ENCODE assay signal across 11 cellular contexts in the genomic region with DNA sequence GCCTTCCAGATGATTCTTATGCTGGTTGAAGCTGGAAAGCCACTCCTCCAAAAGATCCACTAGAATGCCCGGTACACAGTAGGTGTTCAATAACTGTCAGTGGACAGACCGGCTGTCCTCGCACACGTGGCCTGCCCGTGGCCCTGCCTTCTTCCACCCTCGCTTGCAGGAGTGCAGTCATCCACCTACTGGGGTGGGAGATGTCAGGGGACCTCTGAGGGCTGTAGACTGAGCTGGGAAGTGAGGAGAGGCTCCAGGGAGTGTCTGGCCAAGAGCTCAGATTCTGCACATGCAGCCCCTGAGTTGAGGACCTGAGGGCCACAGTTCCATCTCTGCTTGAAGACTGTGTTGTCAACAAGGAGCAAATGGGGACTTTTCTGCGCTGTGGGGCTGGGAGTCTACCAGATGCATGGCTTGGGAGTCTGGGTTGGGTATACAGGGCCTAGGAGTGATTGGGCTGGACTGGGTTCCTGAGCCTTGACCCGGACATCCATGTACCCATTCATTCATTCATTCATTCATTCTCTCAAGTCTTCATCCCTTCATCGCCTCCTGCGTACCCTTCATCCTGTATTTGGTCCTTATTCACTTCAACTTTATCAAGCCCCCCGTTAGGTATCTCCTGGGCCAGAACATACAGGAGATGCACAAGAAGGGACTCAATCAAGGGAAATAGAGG. TPM values are rescaled to one million over a fixed set of nuclear protein-coding genes. Genes with fewer than 3 reads are reported as not detected.
DNase-seq lines count a peak whose midpoint lies in the region; ATAC-seq and TF ChIP-seq lines count a peak whose summit lies in the region.
"Had no signal": no experiment of that assay in that cellular context is flagged by ENCODE, and none has a peak within 500 bp of the region (broad histone marks: within the 10 kb centered on the region; RNA-seq: fewer than 3 reads in every experiment).

No MANE protein-coding gene starts in this region.

- H3K4me3 ChIP-seq in stomach = no peak overlapping the region

- no peak for TF ChIP-seq EP300 in stomach (IDR thresholded peaks at IDR 0.05)

- intact Hi-C loops in stomach (cut with DNase I; ENCODE audit: low total_unique reads) = no loop called here

- H3K36me3 Mint-ChIP-seq in activated CD4-positive, alpha-beta T cell treated with anti-CD3 and anti-CD28 coated beads, Interleukin-2, amount 10 ng/mL, durations not matched to agents 7 days and 5 days (ENCODE audit: low read depth) = peaks cover 3% of the 10 kb centered on the region
- peaks cover 2% of the 10 kb centered on the region for H3K36me3 Mint-ChIP-seq in T-cell
- peaks cover 0 to 2% (median 2%) of the 10 kb centered on the region in 3 donors for H3K36me3 Mint-ChIP-seq in immature natural killer cell

- peak overlapping the region; percentile 31 to 91 (median 76) for H3K27ac ChIP-seq in stomach
- H3K27ac ChIP-seq: VCaP had no signal

- TF ChIP-seq POLR2A in stomach (IDR thresholded peaks at IDR 0.05) = no peak

- H3K9me3 Mint-ChIP-seq in activated CD4-positive, alpha-beta T cell treated with anti-CD3 and anti-CD28 coated beads, Interleukin-2, amount 10 ng/mL, durations not matched to agents 7 days and 5 days = peaks cover 2% of the 10 kb centered on the region
- H3K9me3 Mint-ChIP-seq in T-cell (peaks cover 0 to 3% (median 0%) of the 10 kb centered on the region in 3 donors), immature natural killer cell (no peaks in the 10 kb centered on the region)

- peak overlapping the region; percentile 95 for H3K27ac Mint-ChIP-seq in activated CD4-positive, alpha-beta T cell treated with anti-CD3 and anti-CD28 coated beads, Interleukin-2, amount 10 ng/mL, durations not matched to agents 7 days and 5 days
- H3K27ac Mint-ChIP-seq in T-cell (peak overlapping the region; percentile 90 to 92), immature natural killer cell (peak overlapping the region; percentile 93 to 97 (median 95))

- TF ChIP-seq CTCF in stomach (IDR thresholded peaks at IDR 0.05) = no peak

- ATAC-seq in T-cell (replicated peaks in 1 of 4) = no peak

- peaks cover 0 to 7% (median 0%) of the 10 kb centered on the region in 3 donors for H3K27me3 ChIP-seq in stomach

- no peaks in the 10 kb centered on the region for H3K9me3 ChIP-seq in stomach

- DNase-seq in activated CD4-positive, alpha-beta T cell treated with anti-CD3 and anti-CD28 coated beads, Interleukin-2, amount 10 ng/mL, durations not matched to agents 7 days and 5 days = no peak
- no peak for DNase-seq in activated CD4-positive, alpha-beta T cell treated with anti-CD3 and anti-CD28 coated beads, Interleukin-2, amount 50 U/mL, for 4 hours
- DNase-seq in T-cell = no peak
- no peak for DNase-seq in immature natural killer cell
- no peak for DNase-seq in stomach
- no peak for DNase-seq in central memory CD4-positive, alpha-beta T cell
- DNase-seq in NCI-H524 (lab: John Stamatoyannopoulos, UW) = no peak
- no peak for DNase-seq in SHP77 (lab: John Stamatoyannopoulos, UW)
- DNase-seq: NCI-H2081 treated with DMSO at 0.1 percent for 48 hours had no signal

- peaks cover 78% of the 10 kb centered on the region for H3K4me1 Mint-ChIP-seq in activated CD4-positive, alpha-beta T cell treated with anti-CD3 and anti-CD28 coated beads, Interleukin-2, amount 10 ng/mL, durations not matched to agents 7 days and 5 days
- H3K4me1 Mint-ChIP-seq in T-cell (peaks cover 65 to 78% (median 74%) of the 10 kb centered on the region in 3 donors), immature natural killer cell (peaks cover 72 to 79% of the 10 kb centered on the region in 2 donors)

- CTCF ChIA-PET in activated CD4-positive, alpha-beta T cell treated with anti-CD3 and anti-CD28 coated beads, Interleukin-2, amount 10 ng/mL, durations not matched to agents 7 days and 5 days (lab: Charles Lee) = interaction anchor here (0.9 to 2.1 kb wide), 8 partner anchors 9 to 38 kb away, joined by 3 to 18 read pairs (median 6); no protein-coding TSS in a partner anchor
- CTCF ChIA-PET in T-cell (lab: Charles Lee) = interaction anchor here in 1 of 2 donors (1.8 kb wide), 1 partner anchor 15 kb away, joined by 12 read pairs; no protein-coding TSS in a partner anchor

- no peaks in the 10 kb centered on the region for H3K27me3 Mint-ChIP-seq in activated CD4-positive, alpha-beta T cell treated with anti-CD3 and anti-CD28 coated beads, Interleukin-2, amount 10 ng/mL, durations not matched to agents 7 days and 5 days
- H3K27me3 Mint-ChIP-seq in T-cell (no peaks in the 10 kb centered on the region), immature natural killer cell (ENCODE audit: low read depth in 3 of 3) (peaks cover 5 to 11% (median 6%) of the 10 kb centered on the region in 3 donors)

- H3K4me3 Mint-ChIP-seq in activated CD4-positive, alpha-beta T cell treated with anti-CD3 and anti-CD28 coated beads, Interleukin-2, amount 10 ng/mL, durations not matched to agents 7 days and 5 days = peak overlapping the region; percentile 22
- H3K4me3 Mint-ChIP-seq in T-cell (peak overlapping the region; percentile 43 to 52 (median 50)), immature natural killer cell (peak overlapping the region; percentile 60 to 80 (median 73))

- POLR2A ChIA-PET in activated CD4-positive, alpha-beta T cell treated with anti-CD3 and anti-CD28 coated beads, Interleukin-2, amount 10 ng/mL, durations not matched to agents 7 days and 5 days (lab: Charles Lee) = no interaction called here
- POLR2A ChIA-PET in T-cell (lab: Charles Lee) = interaction anchor here (0.6 to 1.7 kb wide), 5 partner anchors 9 to 15 kb away, joined by 3 to 4 read pairs (median 3); no protein-coding TSS in a partner anchor

- H3K4me1 ChIP-seq in stomach = peaks cover 17 to 88% (median 57%) of the 10 kb centered on the region in 4 donors

- no peaks in the 10 kb centered on the region for H3K36me3 ChIP-seq in stomach

- WGBS in stomach, 5 donors = 79 to 92% (median 90%) methylated on average over 9 to 11 of the region's 11 CpGs

RNA-seq across cellular contexts. Expression of a gene that starts 4.2 kb away (rescaled TPM):
- total RNA-seq in activated CD4-positive, alpha-beta T cell treated with anti-CD3 and anti-CD28 coated beads, Interleukin-2, amount 10 ng/mL, durations not matched to agents 7 days and 5 days = 100 to 1,000 TPM; 167 to 190 TPM
- total RNA-seq in T-cell (100 to 1,000 TPM in 2 of 5 donors, 10 to 100 TPM in 3; 55.0 to 130 (median 99.6) TPM), stomach (10 to 100 TPM in 4 of 5 donors, 1 to 10 TPM in 1; 7.1 to 24.3 (median 14.9) TPM)
- polyA plus RNA-seq in immature natural killer cell (100 to 1,000 TPM; 162 to 269 (median 165) TPM), stomach (1 to 10 TPM; 5.4 to 8.4 (median 7.8) TPM)
- total RNA-seq: A673 had no signal

Comparison
In these comparisons a context has a peak if more than half of its experiments do, and no peak if none do; other contexts are left out.
1. H3K4me3 Mint-ChIP-seq: peak in every context shown above with its lines; median percentile 73 in immature natural killer cell; 50 in T-cell; 22 in activated CD4-positive, alpha-beta T cell treated with anti-CD3 and anti-CD28 coated beads, Interleukin-2, amount 10 ng/mL, durations not matched to agents 7 days and 5 days.